In genomic region chr1:10980094-10980577, GRCh38 we compare ENCODE assay signal across 9 cellular contexts. TPM values are rescaled to one million over a fixed set of nuclear protein-coding genes. Genes with fewer than 3 reads are reported as not detected.
A peak's percentile ranks its signal among the peaks of the same experiment; 100 is the strongest.
DNase-seq lines count a peak whose midpoint lies in the region; ATAC-seq, FAIRE-seq and TF ChIP-seq lines count a peak whose summit lies in the region.
"Had no signal": no experiment of that assay in that cellular context is flagged by ENCODE, and none has a peak within 500 bp of the region (broad histone marks: within the 10 kb centered on the region; RNA-seq: fewer than 3 reads in every experiment).

No MANE protein-coding gene starts in this region.

- H3K27ac Mint-ChIP-seq in astrocyte (ENCODE audit: unreplicated experiment) = no peak overlapping the region
- H3K27ac Mint-ChIP-seq: natural killer cell had no signal

- H3K4me3 ChIP-seq in astrocyte (ENCODE audit: insufficient read depth, low read depth, low read length) (no peak overlapping the region), hepatocyte (no peak overlapping the region), rectal smooth muscle tissue (ENCODE audit: low read length) (peak overlapping the region; percentile 67)

- peaks cover 12% of the 10 kb centered on the region for H3K4me1 Mint-ChIP-seq in astrocyte (ENCODE audit: low read depth, unreplicated experiment)
- H3K4me1 Mint-ChIP-seq: natural killer cell had no signal

- H3K36me3 Mint-ChIP-seq in astrocyte (ENCODE audit: low read depth, unreplicated experiment) = no peaks in the 10 kb centered on the region
- H3K36me3 Mint-ChIP-seq: natural killer cell had no signal

- H3K9me3 Mint-ChIP-seq in astrocyte (ENCODE audit: unreplicated experiment) = no peaks in the 10 kb centered on the region
- H3K9me3 Mint-ChIP-seq: natural killer cell had no signal

- H2AFZ ChIP-seq in astrocyte (ENCODE audit: low read depth, low read length) = no peak overlapping the region
- peak overlapping the region; percentile 12 for H2AFZ ChIP-seq in hepatocyte

- TF ChIP-seq POLR2A in GM12891 (IDR thresholded peaks at IDR 0.05; ENCODE audit: low read depth, low read length) = no peak

- WGBS in hepatocyte (ENCODE audit: low lambda C conversion rate, missing lambda C conversion rate) = 17% methylated on average over 15 of the region's 15 CpGs

- H3K27me3 Mint-ChIP-seq in astrocyte (ENCODE audit: low read depth, unreplicated experiment) = no peaks in the 10 kb centered on the region

- no peak overlapping the region for H3K9ac ChIP-seq in astrocyte (ENCODE audit: low read length)
- H3K9ac ChIP-seq in rectal smooth muscle tissue (ENCODE audit: low read length) = no peak overlapping the region

- H4K20me1 ChIP-seq in astrocyte (ENCODE audit: insufficient read depth, low read length) (no peaks in the 10 kb centered on the region), hepatocyte (ENCODE audit: insufficient read depth, poor library complexity, severe bottlenecking) (no peaks in the 10 kb centered on the region)

- H3K27ac ChIP-seq in astrocyte (ENCODE audit: low read depth, low read length) (no peak overlapping the region), hepatocyte (no peak overlapping the region), rectal smooth muscle tissue (ENCODE audit: low read depth, low read length) (peak overlapping the region; percentile 74)

- H3K36me3 ChIP-seq in astrocyte (ENCODE audit: insufficient read depth, low read length) (no peaks in the 10 kb centered on the region), hepatocyte (replicated peaks; ENCODE audit: insufficient read depth, low read depth) (no peaks in the 10 kb centered on the region), rectal smooth muscle tissue (ENCODE audit: control insufficient read depth, insufficient read depth, low read length) (no peaks in the 10 kb centered on the region)

- H3K4me3 Mint-ChIP-seq in astrocyte (ENCODE audit: unreplicated experiment) = peak overlapping the region; percentile 54
- H3K4me3 Mint-ChIP-seq: natural killer cell had no signal

- peaks cover 23% of the 10 kb centered on the region for H3K27me3 ChIP-seq in astrocyte (ENCODE audit: insufficient read depth, low read length)
- H3K27me3 ChIP-seq in hepatocyte = peaks cover 4% of the 10 kb centered on the region
- H3K27me3 ChIP-seq in rectal smooth muscle tissue (ENCODE audit: control insufficient read depth, insufficient read depth, low read length) = no peaks in the 10 kb centered on the region

- TF ChIP-seq CTCF in astrocyte (IDR thresholded peaks at IDR 0.05; ENCODE audit: insufficient read depth, low read depth, low read length) = peak; percentile 24
- TF ChIP-seq CTCF in hepatocyte (IDR thresholded peaks at IDR 0.05; ENCODE audit: poor library complexity) = peak; percentile 52
- TF ChIP-seq CTCF in D721Med (IDR thresholded peaks at IDR 0.05; ENCODE audit: insufficient read depth, missing control alignments) = no peak

- H3K4me2 ChIP-seq in astrocyte (ENCODE audit: low read length) = peak overlapping the region; percentile 68
- peak overlapping the region; percentile 66 for H3K4me2 ChIP-seq in hepatocyte

- peak; percentile 75 for FAIRE-seq in GM12891 (lab: Jason Lieb, UNC)
- no peak for FAIRE-seq in astrocyte (lab: Jason Lieb, UNC)
- FAIRE-seq in D721Med (lab: Jason Lieb, UNC) = no peak

- peaks cover 8% of the 10 kb centered on the region for H3K4me1 ChIP-seq in astrocyte (ENCODE audit: insufficient read depth, low read length)
- peaks cover 7% of the 10 kb centered on the region for H3K4me1 ChIP-seq in hepatocyte (ENCODE audit: insufficient read depth)
- peaks cover 7% of the 10 kb centered on the region for H3K4me1 ChIP-seq in rectal smooth muscle tissue (ENCODE audit: control insufficient read depth, insufficient read depth, low read length)

- no peaks in the 10 kb centered on the region for H3K79me2 ChIP-seq in astrocyte (ENCODE audit: insufficient read depth, low read length)
- H3K79me2 ChIP-seq in hepatocyte = no peaks in the 10 kb centered on the region

- no peaks in the 10 kb centered on the region for H3K9me2 ChIP-seq in hepatocyte (replicated peaks; ENCODE audit: insufficient read depth)

- H3K9me3 ChIP-seq in astrocyte (ENCODE audit: insufficient read depth, low read depth, low read length) (no peaks in the 10 kb centered on the region), hepatocyte (ENCODE audit: low read depth) (no peaks in the 10 kb centered on the region)

- no peak for ATAC-seq in GM18517 (IDR thresholded peaks at IDR 0.05; ENCODE audit: unreplicated experiment)

- DNase-seq in GM12891 (ENCODE audit: insufficient read length, low spot score) (no peak), astrocyte (ENCODE audit: low read depth) (peak; percentile 64), hepatocyte (ENCODE audit: low spot score) (peak; percentile 78), NCI-H1436 (lab: John Stamatoyannopoulos, UW) (no peak), NCI-H146 (lab: John Stamatoyannopoulos, UW) (no peak), D721Med (ENCODE audit: insufficient read length, low spot score) (no peak)
- DNase-seq: natural killer cell had no signal

TF ChIP-seq in GM12891, 5 proteins besides CTCF, POLR2A, EP300 and RAD21:
- TF ChIP-seq POLR2AphosphoS5 (IDR thresholded peaks at IDR 0.05; ENCODE audit: low read depth, low read length) (no peak), POU2F2 (IDR thresholded peaks at IDR 0.05; ENCODE audit: low read depth, low read length) (no peak), PAX5 (IDR thresholded peaks at IDR 0.05; ENCODE audit: insufficient read depth, low read length, severe bottlenecking) (no peak), TAF1 (IDR thresholded peaks at IDR 0.05; ENCODE audit: low read depth, low read length) (no peak), SPI1 (IDR thresholded peaks at IDR 0.05; ENCODE audit: low read depth, low read length) (no peak)
TF ChIP-seq in GM12891: peak in this region for 0.

RNA-seq across cellular contexts. Expression of gene TARDBP, which starts 32.3 kb away (rescaled TPM):
- 156 TPM for polyA plus RNA-seq in GM12891 (2012; ENCODE audit: low read depth, missing spikeins)
- total RNA-seq in astrocyte = 140 and 148 TPM in 2 replicates
- total RNA-seq in hepatocyte = 78.0 and 80.0 TPM in 2 replicates
- 129 and 130 TPM in 2 replicates for polyA plus RNA-seq in hepatocyte

Comparison
In these comparisons a context has a peak if more than half of its experiments do, and no peak if none do; other contexts are left out.
1. DNase-seq: peak in astrocyte (single experiment) and hepatocyte (single experiment); none in GM12891 (single experiment), NCI-H1436 (single experiment), NCI-H146 (single experiment) and D721Med (single experiment).